Comparison of ENCODE assay signal across 8 cellular contexts in genomic region chr19:53467138-53467502, GRCh38. TPM values are rescaled to one million over a fixed set of nuclear protein-coding genes. Genes with fewer than 3 reads are reported as not detected.
DNase-seq lines count a peak whose midpoint lies in the region; ATAC-seq and TF ChIP-seq lines count a peak whose summit lies in the region.

No MANE protein-coding gene starts in this region.

- H3K4me3 Mint-ChIP-seq in activated T-helper 2 cell treated with anti-CD3 and anti-CD28 coated beads, Interferon-gamma antibody, Interleukin-2, Interleukin-4, amounts not matched to agents 10 μg/mL and 5 μg/mL and 100 μg/mL, durations not matched to agents 14 hours and 24 hours and 36 hours (ENCODE audit: low read depth) = peak overlapping the region; percentile 85

- DNase-seq in GM06990 (ENCODE audit: extremely low read depth, insufficient read length) (no peak), NCI-H2196 treated with DMSO at 0.1 percent for 48 hours (lab: John Stamatoyannopoulos, UW; ENCODE audit: unreplicated experiment) (no peak), DMS153 (lab: John Stamatoyannopoulos, UW) (no peak), dermis blood vessel endothelial cell (no peak)
- DNase-seq in activated T-helper 2 cell treated with anti-CD3 and anti-CD28 coated beads, Interferon-gamma antibody, Interleukin-2, Interleukin-4, amounts not matched to agents 10 μg/mL and 5 μg/mL and 100 μg/mL, durations not matched to agents 14 hours and 24 hours and 36 hours (ENCODE audit: low spot score) = no peak
- peak; percentile 1 for DNase-seq in stimulated activated CD8-positive, alpha-beta memory T cell treated with anti-CD3 and anti-CD28 coated beads, Interleukin-7, amount 100 ng/mL, for 24 hours (ENCODE audit: low read depth)

- H3K36me3 ChIP-seq in GM06990 (ENCODE audit: control insufficient read depth, insufficient read depth, low read length) (no peaks in the 10 kb centered on the region), iPS-15b (ENCODE audit: control insufficient read depth, insufficient read depth, low read length) (no peaks in the 10 kb centered on the region)

- no peaks in the 10 kb centered on the region for H3K27me3 ChIP-seq in GM06990 (replicated peaks; ENCODE audit: control insufficient read depth, insufficient read depth, low read length)
- no peaks in the 10 kb centered on the region for H3K27me3 ChIP-seq in iPS-15b (ENCODE audit: control insufficient read depth, insufficient read depth, low read length)

- H3K9me3 ChIP-seq in iPS-15b (ENCODE audit: control insufficient read depth, insufficient read depth, low read length) = no peaks in the 10 kb centered on the region

- H3K27me3 Mint-ChIP-seq in activated T-helper 2 cell treated with anti-CD3 and anti-CD28 coated beads, Interferon-gamma antibody, Interleukin-2, Interleukin-4, amounts not matched to agents 10 μg/mL and 5 μg/mL and 100 μg/mL, durations not matched to agents 14 hours and 24 hours and 36 hours (ENCODE audit: low read depth) = no peaks in the 10 kb centered on the region

- peaks cover 38% of the 10 kb centered on the region for H3K36me3 Mint-ChIP-seq in activated T-helper 2 cell treated with anti-CD3 and anti-CD28 coated beads, Interferon-gamma antibody, Interleukin-2, Interleukin-4, amounts not matched to agents 10 μg/mL and 5 μg/mL and 100 μg/mL, durations not matched to agents 14 hours and 24 hours and 36 hours (ENCODE audit: low read depth)

- H3K4me1 Mint-ChIP-seq in activated T-helper 2 cell treated with anti-CD3 and anti-CD28 coated beads, Interferon-gamma antibody, Interleukin-2, Interleukin-4, amounts not matched to agents 10 μg/mL and 5 μg/mL and 100 μg/mL, durations not matched to agents 14 hours and 24 hours and 36 hours (ENCODE audit: low read depth) = peaks cover 12% of the 10 kb centered on the region

- H3K4me3 ChIP-seq in GM06990 (replicated peaks; ENCODE audit: low read depth, low read length) = peak overlapping the region; percentile 81
- peak overlapping the region; percentile 80 for H3K4me3 ChIP-seq in iPS-15b (ENCODE audit: low read depth, low read length)

- H3K27ac Mint-ChIP-seq in activated T-helper 2 cell treated with anti-CD3 and anti-CD28 coated beads, Interferon-gamma antibody, Interleukin-2, Interleukin-4, amounts not matched to agents 10 μg/mL and 5 μg/mL and 100 μg/mL, durations not matched to agents 14 hours and 24 hours and 36 hours = peak overlapping the region; percentile 76

- H3K9ac ChIP-seq in iPS-15b (ENCODE audit: low read depth, low read length) = no peak overlapping the region

- H3K4me1 ChIP-seq in iPS-15b (ENCODE audit: control insufficient read depth, insufficient read depth, low read length) = peaks cover 6% of the 10 kb centered on the region

- ATAC-seq in HG02973 (IDR thresholded peaks at IDR 0.05; ENCODE audit: unreplicated experiment) = peak; percentile 20

- peaks cover 50% of the 10 kb centered on the region for H3K9me3 Mint-ChIP-seq in activated T-helper 2 cell treated with anti-CD3 and anti-CD28 coated beads, Interferon-gamma antibody, Interleukin-2, Interleukin-4, amounts not matched to agents 10 μg/mL and 5 μg/mL and 100 μg/mL, durations not matched to agents 14 hours and 24 hours and 36 hours

- TF ChIP-seq CTCF in GM06990 (IDR thresholded peaks at IDR 0.05; ENCODE audit: insufficient read depth, low read length, poor library complexity, severe bottlenecking) = no peak

- intact Hi-C loops in activated T-helper 2 cell treated with anti-CD3 and anti-CD28 coated beads, Interferon-gamma antibody, Interleukin-2, Interleukin-4, amounts not matched to agents 10 μg/mL and 5 μg/mL and 100 μg/mL, durations not matched to agents 14 hours and 24 hours and 36 hours (cut with micrococcal nuclease) = loop anchor here (2.0 to 10.0 kb wide), 4 partner anchors 35 to 364 kb away; partner anchors contain the start of genes ZNF160, ZNF525, ZNF665 and ZNF761

RNA-seq across cellular contexts. Expression of gene ZNF813, which starts 0.4 kb away (rescaled TPM):
- total RNA-seq in activated T-helper 2 cell treated with anti-CD3 and anti-CD28 coated beads, Interferon-gamma antibody, Interleukin-2, Interleukin-4, amounts not matched to agents 10 μg/mL and 5 μg/mL and 100 μg/mL, durations not matched to agents 14 hours and 24 hours and 36 hours = 3.4 TPM in 2 replicates
- 4.9 and 5.3 TPM in 2 replicates for total RNA-seq in dermis blood vessel endothelial cell

RNA-seq across cellular contexts. Expression of gene ZNF761, which starts 35.3 kb away (rescaled TPM):
- total RNA-seq in activated T-helper 2 cell treated with anti-CD3 and anti-CD28 coated beads, Interferon-gamma antibody, Interleukin-2, Interleukin-4, amounts not matched to agents 10 μg/mL and 5 μg/mL and 100 μg/mL, durations not matched to agents 14 hours and 24 hours and 36 hours = 12.1 and 12.2 TPM in 2 replicates
- total RNA-seq in dermis blood vessel endothelial cell = 13.4 and 14.2 TPM in 2 replicates
